13 cellular contexts compared by ENCODE assay signal in the genomic region with DNA sequence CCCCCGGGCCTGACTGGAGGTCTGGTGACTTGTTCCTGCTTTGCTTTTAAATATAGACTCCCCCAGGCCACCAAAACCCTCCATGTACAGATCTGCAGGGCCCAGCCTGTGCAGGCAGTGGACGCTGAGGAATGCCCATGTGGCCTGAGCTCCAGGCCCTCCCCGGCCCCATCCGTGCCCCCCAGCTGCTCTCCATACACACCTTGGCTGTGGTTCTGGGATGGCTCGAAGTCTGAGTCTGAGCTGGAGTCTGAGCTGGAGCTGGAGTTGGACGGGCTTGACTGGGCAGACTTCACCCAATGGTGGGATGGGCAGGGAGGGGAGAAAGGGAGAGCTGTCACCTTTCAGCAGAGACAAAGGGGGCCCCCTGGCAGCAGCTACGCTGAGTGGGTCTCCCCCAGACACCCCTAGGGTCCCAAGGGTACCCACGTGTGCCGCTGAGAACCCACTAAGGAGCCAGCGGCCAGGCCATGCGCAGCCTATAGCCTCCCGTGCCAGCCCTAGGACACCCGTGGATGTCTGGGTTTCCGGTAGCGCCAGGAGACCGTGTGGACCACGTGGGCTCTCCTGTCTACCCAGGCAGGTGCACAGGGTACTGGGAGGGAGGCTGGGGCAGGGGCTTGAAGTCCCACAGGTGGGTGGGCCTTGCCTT.
DNase-seq lines count a peak whose midpoint lies in the region; FAIRE-seq and TF ChIP-seq lines count a peak whose summit lies in the region.
"Had no signal": no experiment of that assay in that cellular context is flagged by ENCODE, and none has a peak within 500 bp of the region (broad histone marks: within the 10 kb centered on the region; RNA-seq: fewer than 3 reads in every experiment).

No MANE protein-coding gene starts in this region.

- H3K27ac ChIP-seq in C4-2B: peak overlapping the region; percentile 37; the same call in 1 of the 2 replicates
- H3K27ac ChIP-seq in osteoblast (ENCODE audit: low read depth, low read length): no peak overlapping the region
- H3K27ac ChIP-seq: pancreas, thoracic aorta had no signal

- H3K36me3 Mint-ChIP-seq in brain (no peaks in the 10 kb centered on the region), Calu3 (ENCODE audit: insufficient read depth, unreplicated experiment) (peaks cover 6% of the 10 kb centered on the region)

- peak overlapping the region in 4 of 5 experiments; percentile 35 to 84 (median 60) for H3K4me3 Mint-ChIP-seq in brain
- no peak overlapping the region for H3K4me3 Mint-ChIP-seq in Calu3 (ENCODE audit: low read depth, unreplicated experiment)
- H3K4me3 Mint-ChIP-seq: T-cell had no signal

- peak overlapping the region; percentile 37 for H3K9ac ChIP-seq in iPS-15b (ENCODE audit: low read depth, low read length)

- H3K9me3 ChIP-seq in iPS-15b (ENCODE audit: control insufficient read depth, insufficient read depth, low read length): no peaks in the 10 kb centered on the region
- no peaks in the 10 kb centered on the region for H3K9me3 ChIP-seq in osteoblast (ENCODE audit: low read depth, low read length)
- H3K9me3 ChIP-seq: Caco-2, pancreas, Peyer's patch, thoracic aorta had no signal

- TF ChIP-seq CTCF in C4-2B (conservative IDR thresholded peaks at IDR 0.05): no peak
- TF ChIP-seq CTCF in brain (conservative IDR thresholded peaks at IDR 0.05): no peak
- no peak for TF ChIP-seq CTCF in osteoblast (IDR thresholded peaks at IDR 0.05; ENCODE audit: extremely low read depth, low read depth, low read length)
- no peak for TF ChIP-seq CTCF in Calu3 (IDR thresholded peaks at IDR 0.05; ENCODE audit: unreplicated experiment)

- peak; percentile 65 for DNase-seq in osteoblast (ENCODE audit: insufficient read length, low spot score, missing footprints)
- DNase-seq in NCI-H2081 treated with DMSO at 0.1 percent for 48 hours (lab: John Stamatoyannopoulos, UW): no peak
- no peak for DNase-seq in Calu3
- no peak for DNase-seq in stimulated activated naive CD4-positive, alpha-beta T cell treated with Interleukin-2 at 50 U/mL for 16 hours (lab: John Stamatoyannopoulos, UW)
- DNase-seq in GM19239 (ENCODE audit: insufficient read length, low spot score): no peak

- H4K20me1 ChIP-seq in osteoblast (ENCODE audit: insufficient read depth, low read length): peaks cover 38% of the 10 kb centered on the region

- no peaks in the 10 kb centered on the region for H3K9me3 Mint-ChIP-seq in brain
- no peaks in the 10 kb centered on the region for H3K9me3 Mint-ChIP-seq in Calu3 (ENCODE audit: low read depth, unreplicated experiment)
- H3K9me3 Mint-ChIP-seq: T-cell had no signal

- H3K4me1 ChIP-seq in iPS-15b (ENCODE audit: control insufficient read depth, insufficient read depth, low read length): no peaks in the 10 kb centered on the region
- peaks cover 14% of the 10 kb centered on the region for H3K4me1 ChIP-seq in osteoblast (ENCODE audit: insufficient read depth, low read length)
- H3K4me1 ChIP-seq: Caco-2 had no signal

- H2AFZ ChIP-seq in osteoblast (ENCODE audit: low read length): no peak overlapping the region

- H3K27me3 Mint-ChIP-seq in brain (no peaks in the 10 kb centered on the region), Calu3 (ENCODE audit: unreplicated experiment) (no peaks in the 10 kb centered on the region)
- H3K27me3 Mint-ChIP-seq: T-cell had no signal

- H3K79me2 ChIP-seq in osteoblast (ENCODE audit: insufficient read depth, low read length): peaks cover 10% of the 10 kb centered on the region

- BruUV-seq in Calu3 (replicated peaks; lab: Mats Ljungman, UMichigan): no TSS peak

- H3K4me2 ChIP-seq in osteoblast (ENCODE audit: insufficient read depth, low read length): no peak overlapping the region

- H3K27me3 ChIP-seq in iPS-15b (ENCODE audit: control insufficient read depth, insufficient read depth, low read length): no peaks in the 10 kb centered on the region
- no peaks in the 10 kb centered on the region for H3K27me3 ChIP-seq in osteoblast (ENCODE audit: insufficient read depth, low read length)
- H3K27me3 ChIP-seq: pancreas, Peyer's patch had no signal

- H3K27ac Mint-ChIP-seq in brain (peak overlapping the region; percentile 74 to 99 (median 96)), Calu3 (ENCODE audit: unreplicated experiment) (no peak overlapping the region)

- H3K4me1 Mint-ChIP-seq in brain: peaks cover 32% of the 10 kb centered on the region
- H3K4me1 Mint-ChIP-seq in Calu3 (ENCODE audit: low read depth, unreplicated experiment): no peaks in the 10 kb centered on the region

- intact Hi-C loops in Calu3 (cut with micrococcal nuclease; ENCODE audit: unreplicated experiment): loop anchor here (10.0 kb wide), 1 partner anchor 77 kb away; no protein-coding TSS in a partner anchor

- FAIRE-seq in GM19239 (lab: Jason Lieb, UNC): no peak
- FAIRE-seq: pancreas had no signal

- CTCF ChIA-PET in Calu3 (lab: Charles Lee): interaction anchor here (1.0 kb wide), 1 partner anchor 78 kb away, joined by 3 read pairs; no protein-coding TSS in a partner anchor

- H3K4me3 ChIP-seq in iPS-15b (ENCODE audit: low read depth, low read length) (no peak overlapping the region), osteoblast (ENCODE audit: insufficient read depth, low read length) (no peak overlapping the region)
- H3K4me3 ChIP-seq: pancreas, Peyer's patch, thoracic aorta had no signal

- H3K36me3 ChIP-seq in iPS-15b (ENCODE audit: control insufficient read depth, insufficient read depth, low read length): peaks cover 34% of the 10 kb centered on the region
- H3K36me3 ChIP-seq in osteoblast (ENCODE audit: insufficient read depth, low read length): peaks cover 15% of the 10 kb centered on the region
